24 cellular contexts compared by ENCODE assay signal in the genomic region with DNA sequence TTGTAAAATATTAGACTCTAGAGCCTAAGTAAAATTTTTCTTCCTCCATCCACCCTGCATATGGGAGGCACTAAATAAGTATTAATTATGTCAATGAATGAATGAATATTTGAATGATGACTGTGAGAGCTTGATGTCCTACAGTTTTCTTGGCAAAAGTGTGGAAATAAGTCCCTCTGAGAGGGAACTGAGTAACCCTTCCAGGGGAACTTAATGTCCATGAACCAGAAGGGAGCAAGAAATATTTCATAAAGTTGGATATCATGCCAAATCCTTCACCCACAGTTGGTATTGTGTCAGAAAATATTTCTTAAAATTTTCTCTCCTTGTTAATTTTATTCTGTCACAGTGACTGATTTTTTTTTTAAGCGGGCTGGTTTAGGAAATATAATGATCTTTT.
"Had no signal": no experiment of that assay in that cellular context is flagged by ENCODE, and none has a peak within 500 bp of the region (broad histone marks: within the 10 kb centered on the region; RNA-seq: fewer than 3 reads in every experiment).

No MANE protein-coding gene starts in this region.

- H3K36me3 ChIP-seq: neural progenitor cell, ovary had no signal

- H3K4me3 ChIP-seq: adrenal gland, body of pancreas, coronary artery, gastroesophageal sphincter, heart right ventricle, lung, neural progenitor cell, ovary, skin epidermis, testis had no signal

- H3K4me1 ChIP-seq: neural progenitor cell, testis had no signal

- H3K9me3 ChIP-seq: adrenal gland, body of pancreas, gastroesophageal sphincter, heart right ventricle, ovary, SK-N-SH, testis had no signal

- H3K27ac ChIP-seq: body of pancreas, gastroesophageal sphincter, neural progenitor cell, ovary, testis, WERI-Rb-1 had no signal

- ATAC-seq: activated CD4-positive, alpha-beta T cell treated with anti-CD3 and anti-CD28 coated beads for 36 hours; activated CD8-positive, alpha-beta memory T cell treated with anti-CD3 and anti-CD28 coated beads, Interleukin-2, amount 10 ng/mL, durations not matched to agents 7 days and 5 days; body of pancreas; gastroesophageal sphincter; stimulated activated naive CD8-positive, alpha-beta T cell treated with anti-CD3 and anti-CD28 coated beads, Interleukin-15, Interleukin-2, amounts not matched to agents 100 U/mL and 50 U/mL, for 24 hours; T-cell had no signal

- DNase-seq: activated CD4-positive, alpha-beta memory T cell treated with anti-CD3 and anti-CD28 coated beads for 36 hours; activated CD4-positive, alpha-beta T cell treated with anti-CD3 and anti-CD28 coated beads for 36 hours; activated CD8-positive, alpha-beta memory T cell treated with anti-CD3 and anti-CD28 coated beads, Interleukin-2, amount 10 ng/mL, durations not matched to agents 7 days and 5 days; activated naive CD4-positive, alpha-beta T cell treated with anti-CD3 and anti-CD28 coated beads, Interleukin-2, amount 10 ng/mL, durations not matched to agents 7 days and 5 days; activated T-cell treated with anti-CD3 and anti-CD28 coated beads, Interleukin-2, amount 50 U/mL, for 1 hour; adrenal gland; body of pancreas; effector CD4-positive, alpha-beta T cell; heart right ventricle; left cardiac atrium; midbrain; ovary; SK-N-SH; stimulated activated CD4-positive, alpha-beta T cell treated with anti-CD3 and anti-CD28 coated beads, Interleukin-4, amount 100 ng/mL, for 24 hours; stimulated activated naive CD8-positive, alpha-beta T cell treated with anti-CD3 and anti-CD28 coated beads, Interleukin-15, Interleukin-2, amounts not matched to agents 100 U/mL and 50 U/mL, for 24 hours; T-cell; T1000; testis; WERI-Rb-1 had no signal

- H3K27me3 ChIP-seq: adrenal gland, body of pancreas, gastroesophageal sphincter, heart right ventricle, neural progenitor cell, ovary, testis had no signal
